ENCODE assay signal across 1 cellular context in the genomic region with DNA sequence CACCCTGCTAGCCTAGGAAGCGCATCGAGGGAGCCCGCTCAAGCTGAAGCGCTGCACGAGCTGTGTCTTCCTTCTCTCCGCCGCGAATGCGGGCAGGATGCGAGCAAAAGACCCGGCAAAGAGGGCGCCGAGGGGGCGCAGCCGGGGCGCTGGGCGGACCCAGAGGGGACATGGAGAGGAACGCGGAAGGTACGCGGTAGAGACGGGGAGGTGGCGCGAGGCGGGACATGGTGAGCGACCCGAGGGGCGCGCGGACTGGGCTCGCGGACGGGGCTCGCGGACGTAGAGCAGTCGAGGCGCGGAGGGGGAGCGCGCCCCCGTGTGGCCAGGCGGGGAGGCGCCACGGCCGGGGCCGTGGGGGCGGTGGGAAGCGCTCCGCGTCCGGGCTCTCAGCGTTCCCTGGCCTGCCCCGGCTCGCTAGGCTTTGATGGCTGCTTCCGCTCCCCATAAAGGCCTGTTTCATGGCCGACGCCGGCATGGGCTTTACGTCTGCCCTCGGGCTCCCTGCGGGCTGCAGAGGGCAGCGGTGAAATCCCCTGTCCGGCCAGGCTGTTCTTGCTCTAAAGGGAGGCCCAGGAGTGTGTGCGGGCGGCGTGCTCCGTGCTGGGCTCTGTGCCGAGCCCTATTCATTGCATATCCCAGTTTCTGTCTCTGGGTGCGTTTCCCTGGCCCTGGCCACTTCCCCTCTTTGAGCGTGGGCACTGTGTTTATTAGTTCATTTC.
TF ChIP-seq lines count a peak whose summit lies in the region.

No MANE protein-coding gene starts in this region.

TF ChIP-seq in H1, 55 proteins besides CTCF, POLR2A, EP300 and RAD21:
- peak; percentile 75 for TF ChIP-seq EZH2 (IDR thresholded peaks at IDR 0.05; ENCODE audit: low read depth, low read length, severe bottlenecking)
- 0 out of 2 replicates have a peak, but pooled peaks have one; percentile 64 for TF ChIP-seq TEAD4 (IDR thresholded peaks at IDR 0.05; ENCODE audit: low read depth, low read length)
- TF ChIP-seq, protein P1, sequence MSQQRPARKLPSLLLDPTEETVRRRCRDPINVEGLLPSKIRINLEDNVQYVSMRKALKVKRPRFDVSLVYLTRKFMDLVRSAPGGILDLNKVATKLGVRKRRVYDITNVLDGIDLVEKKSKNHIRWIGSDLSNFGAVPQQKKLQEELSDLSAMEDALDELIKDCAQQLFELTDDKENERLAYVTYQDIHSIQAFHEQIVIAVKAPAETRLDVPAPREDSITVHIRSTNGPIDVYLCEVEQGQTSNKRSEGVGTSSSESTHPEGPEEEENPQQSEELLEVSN (IDR thresholded peaks at IDR 0.05) = peak; percentile 77
- no peak for TF ChIP-seq BCL11A (IDR thresholded peaks at IDR 0.05; ENCODE audit: low read depth in 2 of 2, low read length in 2 of 2)
- no peak for TF ChIP-seq RXRA (IDR thresholded peaks at IDR 0.05; ENCODE audit: insufficient read depth, low read depth, low read length)
- TF ChIP-seq RNF2 (IDR thresholded peaks at IDR 0.05; ENCODE audit: borderline replicate concordance, low read depth, low read length, missing control alignments, poor library complexity, severe bottlenecking) = no peak
- peak; percentile 58 for TF ChIP-seq CREB1 (IDR thresholded peaks at IDR 0.05)
- TF ChIP-seq JUND (IDR thresholded peaks at IDR 0.05; ENCODE audit: low read length) = no peak
- peak; percentile 51 for TF ChIP-seq ASH2L (IDR thresholded peaks at IDR 0.05; ENCODE audit: low read length)
- TF ChIP-seq MAFK (IDR thresholded peaks at IDR 0.05; ENCODE audit: low read depth, low read length) = no peak
- peak; percentile 43; the same call in 1 of the 2 replicates for TF ChIP-seq BACH1 (IDR thresholded peaks at IDR 0.05; ENCODE audit: low read length)
- peak; percentile 23 for TF ChIP-seq NANOG (IDR thresholded peaks at IDR 0.05; ENCODE audit: insufficient read depth, low read depth, low read length, poor library complexity, severe bottlenecking)
- TF ChIP-seq, protein P2, sequence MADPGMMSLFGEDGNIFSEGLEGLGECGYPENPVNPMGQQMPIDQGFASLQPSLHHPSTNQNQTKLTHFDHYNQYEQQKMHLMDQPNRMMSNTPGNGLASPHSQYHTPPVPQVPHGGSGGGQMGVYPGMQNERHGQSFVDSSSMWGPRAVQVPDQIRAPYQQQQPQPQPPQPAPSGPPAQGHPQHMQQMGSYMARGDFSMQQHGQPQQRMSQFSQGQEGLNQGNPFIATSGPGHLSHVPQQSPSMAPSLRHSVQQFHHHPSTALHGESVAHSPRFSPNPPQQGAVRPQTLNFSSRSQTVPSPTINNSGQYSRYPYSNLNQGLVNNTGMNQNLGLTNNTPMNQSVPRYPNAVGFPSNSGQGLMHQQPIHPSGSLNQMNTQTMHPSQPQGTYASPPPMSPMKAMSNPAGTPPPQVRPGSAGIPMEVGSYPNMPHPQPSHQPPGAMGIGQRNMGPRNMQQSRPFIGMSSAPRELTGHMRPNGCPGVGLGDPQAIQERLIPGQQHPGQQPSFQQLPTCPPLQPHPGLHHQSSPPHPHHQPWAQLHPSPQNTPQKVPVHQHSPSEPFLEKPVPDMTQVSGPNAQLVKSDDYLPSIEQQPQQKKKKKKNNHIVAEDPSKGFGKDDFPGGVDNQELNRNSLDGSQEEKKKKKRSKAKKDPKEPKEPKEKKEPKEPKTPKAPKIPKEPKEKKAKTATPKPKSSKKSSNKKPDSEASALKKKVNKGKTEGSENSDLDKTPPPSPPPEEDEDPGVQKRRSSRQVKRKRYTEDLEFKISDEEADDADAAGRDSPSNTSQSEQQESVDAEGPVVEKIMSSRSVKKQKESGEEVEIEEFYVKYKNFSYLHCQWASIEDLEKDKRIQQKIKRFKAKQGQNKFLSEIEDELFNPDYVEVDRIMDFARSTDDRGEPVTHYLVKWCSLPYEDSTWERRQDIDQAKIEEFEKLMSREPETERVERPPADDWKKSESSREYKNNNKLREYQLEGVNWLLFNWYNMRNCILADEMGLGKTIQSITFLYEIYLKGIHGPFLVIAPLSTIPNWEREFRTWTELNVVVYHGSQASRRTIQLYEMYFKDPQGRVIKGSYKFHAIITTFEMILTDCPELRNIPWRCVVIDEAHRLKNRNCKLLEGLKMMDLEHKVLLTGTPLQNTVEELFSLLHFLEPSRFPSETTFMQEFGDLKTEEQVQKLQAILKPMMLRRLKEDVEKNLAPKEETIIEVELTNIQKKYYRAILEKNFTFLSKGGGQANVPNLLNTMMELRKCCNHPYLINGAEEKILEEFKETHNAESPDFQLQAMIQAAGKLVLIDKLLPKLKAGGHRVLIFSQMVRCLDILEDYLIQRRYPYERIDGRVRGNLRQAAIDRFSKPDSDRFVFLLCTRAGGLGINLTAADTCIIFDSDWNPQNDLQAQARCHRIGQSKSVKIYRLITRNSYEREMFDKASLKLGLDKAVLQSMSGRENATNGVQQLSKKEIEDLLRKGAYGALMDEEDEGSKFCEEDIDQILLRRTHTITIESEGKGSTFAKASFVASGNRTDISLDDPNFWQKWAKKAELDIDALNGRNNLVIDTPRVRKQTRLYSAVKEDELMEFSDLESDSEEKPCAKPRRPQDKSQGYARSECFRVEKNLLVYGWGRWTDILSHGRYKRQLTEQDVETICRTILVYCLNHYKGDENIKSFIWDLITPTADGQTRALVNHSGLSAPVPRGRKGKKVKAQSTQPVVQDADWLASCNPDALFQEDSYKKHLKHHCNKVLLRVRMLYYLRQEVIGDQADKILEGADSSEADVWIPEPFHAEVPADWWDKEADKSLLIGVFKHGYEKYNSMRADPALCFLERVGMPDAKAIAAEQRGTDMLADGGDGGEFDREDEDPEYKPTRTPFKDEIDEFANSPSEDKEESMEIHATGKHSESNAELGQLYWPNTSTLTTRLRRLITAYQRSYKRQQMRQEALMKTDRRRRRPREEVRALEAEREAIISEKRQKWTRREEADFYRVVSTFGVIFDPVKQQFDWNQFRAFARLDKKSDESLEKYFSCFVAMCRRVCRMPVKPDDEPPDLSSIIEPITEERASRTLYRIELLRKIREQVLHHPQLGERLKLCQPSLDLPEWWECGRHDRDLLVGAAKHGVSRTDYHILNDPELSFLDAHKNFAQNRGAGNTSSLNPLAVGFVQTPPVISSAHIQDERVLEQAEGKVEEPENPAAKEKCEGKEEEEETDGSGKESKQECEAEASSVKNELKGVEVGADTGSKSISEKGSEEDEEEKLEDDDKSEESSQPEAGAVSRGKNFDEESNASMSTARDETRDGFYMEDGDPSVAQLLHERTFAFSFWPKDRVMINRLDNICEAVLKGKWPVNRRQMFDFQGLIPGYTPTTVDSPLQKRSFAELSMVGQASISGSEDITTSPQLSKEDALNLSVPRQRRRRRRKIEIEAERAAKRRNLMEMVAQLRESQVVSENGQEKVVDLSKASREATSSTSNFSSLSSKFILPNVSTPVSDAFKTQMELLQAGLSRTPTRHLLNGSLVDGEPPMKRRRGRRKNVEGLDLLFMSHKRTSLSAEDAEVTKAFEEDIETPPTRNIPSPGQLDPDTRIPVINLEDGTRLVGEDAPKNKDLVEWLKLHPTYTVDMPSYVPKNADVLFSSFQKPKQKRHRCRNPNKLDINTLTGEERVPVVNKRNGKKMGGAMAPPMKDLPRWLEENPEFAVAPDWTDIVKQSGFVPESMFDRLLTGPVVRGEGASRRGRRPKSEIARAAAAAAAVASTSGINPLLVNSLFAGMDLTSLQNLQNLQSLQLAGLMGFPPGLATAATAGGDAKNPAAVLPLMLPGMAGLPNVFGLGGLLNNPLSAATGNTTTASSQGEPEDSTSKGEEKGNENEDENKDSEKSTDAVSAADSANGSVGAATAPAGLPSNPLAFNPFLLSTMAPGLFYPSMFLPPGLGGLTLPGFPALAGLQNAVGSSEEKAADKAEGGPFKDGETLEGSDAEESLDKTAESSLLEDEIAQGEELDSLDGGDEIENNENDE (IDR thresholded peaks at IDR 0.05; ENCODE audit: insufficient replicate concordance, low read length) = no peak
- 0 out of 4 replicates have a peak, but pooled peaks of 1 of the 2 experiments have one; percentile 25 for TF ChIP-seq HDAC2 (IDR thresholded peaks at IDR 0.05; ENCODE audit: borderline replicate concordance in 1 of 2, low read depth in 2 of 2, low read length in 2 of 2)
- TF ChIP-seq YY1 (IDR thresholded peaks at IDR 0.05; ENCODE audit: low read depth, low read length) = peak; percentile 85; the same call in 1 of the 2 replicates
- peak; percentile 97 for TF ChIP-seq KDM4A (IDR thresholded peaks at IDR 0.05; ENCODE audit: low read depth, low read length, severe bottlenecking)
- TF ChIP-seq, protein P3, sequence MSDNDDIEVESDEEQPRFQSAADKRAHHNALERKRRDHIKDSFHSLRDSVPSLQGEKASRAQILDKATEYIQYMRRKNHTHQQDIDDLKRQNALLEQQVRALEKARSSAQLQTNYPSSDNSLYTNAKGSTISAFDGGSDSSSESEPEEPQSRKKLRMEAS (IDR thresholded peaks at IDR 0.05) = peak; percentile 67
- TF ChIP-seq CTBP2 (IDR thresholded peaks at IDR 0.05; ENCODE audit: borderline replicate concordance, insufficient read depth, insufficient read length, low read length) = peak; percentile 69
- TF ChIP-seq EGR1 (IDR thresholded peaks at IDR 0.05; ENCODE audit: borderline replicate concordance, low read depth, low read length) = peak; percentile 73; the same call in 1 of the 2 replicates
